Comparison of ENCODE assay signal across 1 cellular context in the genomic region with DNA sequence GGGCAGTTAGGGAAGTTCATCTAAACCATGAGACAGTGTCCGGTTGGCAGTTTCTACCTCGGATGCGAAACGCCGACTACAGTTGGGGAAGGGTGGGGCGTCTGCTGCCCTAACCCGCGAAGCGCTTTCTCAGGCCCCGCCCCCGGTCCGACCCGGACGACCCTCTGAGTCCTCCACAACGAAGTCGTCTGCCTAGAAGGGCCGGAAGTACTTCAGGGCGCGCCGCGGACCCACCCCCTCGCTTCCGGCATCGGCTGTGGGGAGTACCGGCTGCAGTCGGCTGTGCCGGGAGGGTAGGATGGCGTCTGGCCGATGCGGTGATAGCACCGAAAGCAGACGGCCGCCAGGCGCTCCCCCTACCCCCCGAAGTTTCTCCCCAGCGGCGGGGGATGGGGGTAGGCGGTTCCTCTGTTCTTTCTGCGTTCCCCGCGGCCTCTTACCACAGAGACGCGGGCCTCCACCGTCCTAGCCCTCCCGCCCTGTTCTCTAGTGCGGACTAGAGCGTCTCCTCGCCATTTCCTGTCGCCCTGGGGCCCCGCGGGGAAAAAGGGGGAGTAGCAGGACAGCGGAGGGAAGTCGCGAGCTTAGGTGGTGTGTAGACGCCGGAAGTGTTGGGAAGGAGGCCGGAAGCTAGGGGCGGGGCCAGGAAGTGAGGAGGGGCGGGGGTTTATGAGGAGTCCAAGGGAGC.
TF ChIP-seq lines count a peak whose summit lies in the region.

A gene (plus strand): TSS at position 241 of the 688 bp plus-strand sequence. CDS start 719 bp downstream, outside the sequence.

TF ChIP-seq in HEK293, 187 proteins besides CTCF, POLR2A, EP300 and RAD21 (continued from another document and continues in another):
- TF ChIP-seq, protein P1, sequence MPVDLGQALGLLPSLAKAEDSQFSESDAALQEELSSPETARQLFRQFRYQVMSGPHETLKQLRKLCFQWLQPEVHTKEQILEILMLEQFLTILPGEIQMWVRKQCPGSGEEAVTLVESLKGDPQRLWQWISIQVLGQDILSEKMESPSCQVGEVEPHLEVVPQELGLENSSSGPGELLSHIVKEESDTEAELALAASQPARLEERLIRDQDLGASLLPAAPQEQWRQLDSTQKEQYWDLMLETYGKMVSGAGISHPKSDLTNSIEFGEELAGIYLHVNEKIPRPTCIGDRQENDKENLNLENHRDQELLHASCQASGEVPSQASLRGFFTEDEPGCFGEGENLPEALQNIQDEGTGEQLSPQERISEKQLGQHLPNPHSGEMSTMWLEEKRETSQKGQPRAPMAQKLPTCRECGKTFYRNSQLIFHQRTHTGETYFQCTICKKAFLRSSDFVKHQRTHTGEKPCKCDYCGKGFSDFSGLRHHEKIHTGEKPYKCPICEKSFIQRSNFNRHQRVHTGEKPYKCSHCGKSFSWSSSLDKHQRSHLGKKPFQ (tag by site-specific recombination; IDR thresholded peaks at IDR 0.05): peak; percentile 54; the same call in 1 of the 2 replicates
- no peak for TF ChIP-seq ZBTB48 (tag by site-specific recombination; IDR thresholded peaks at IDR 0.05)
- TF ChIP-seq MZF1 (tag by site-specific recombination; IDR thresholded peaks at IDR 0.05; ENCODE audit: borderline replicate concordance): peak; percentile 67; the same call in 1 of the 2 replicates
- no peak for TF ChIP-seq ZNF621 (tag by site-specific recombination; IDR thresholded peaks at IDR 0.05)
- TF ChIP-seq, protein P2, sequence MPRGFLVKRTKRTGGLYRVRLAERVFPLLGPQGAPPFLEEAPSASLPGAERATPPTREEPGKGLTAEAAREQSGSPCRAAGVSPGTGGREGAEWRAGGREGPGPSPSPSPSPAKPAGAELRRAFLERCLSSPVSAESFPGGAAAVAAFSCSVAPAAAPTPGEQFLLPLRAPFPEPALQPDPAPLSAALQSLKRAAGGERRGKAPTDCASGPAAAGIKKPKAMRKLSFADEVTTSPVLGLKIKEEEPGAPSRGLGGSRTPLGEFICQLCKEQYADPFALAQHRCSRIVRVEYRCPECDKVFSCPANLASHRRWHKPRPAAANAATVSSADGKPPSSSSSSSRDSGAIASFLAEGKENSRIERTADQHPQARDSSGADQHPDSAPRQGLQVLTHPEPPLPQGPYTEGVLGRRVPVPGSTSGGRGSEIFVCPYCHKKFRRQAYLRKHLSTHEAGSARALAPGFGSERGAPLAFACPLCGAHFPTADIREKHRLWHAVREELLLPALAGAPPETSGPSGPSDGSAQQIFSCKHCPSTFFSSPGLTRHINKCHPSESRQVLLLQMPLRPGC (tag by site-specific recombination; IDR thresholded peaks at IDR 0.05): peak; percentile 82
- TF ChIP-seq, protein P3, sequence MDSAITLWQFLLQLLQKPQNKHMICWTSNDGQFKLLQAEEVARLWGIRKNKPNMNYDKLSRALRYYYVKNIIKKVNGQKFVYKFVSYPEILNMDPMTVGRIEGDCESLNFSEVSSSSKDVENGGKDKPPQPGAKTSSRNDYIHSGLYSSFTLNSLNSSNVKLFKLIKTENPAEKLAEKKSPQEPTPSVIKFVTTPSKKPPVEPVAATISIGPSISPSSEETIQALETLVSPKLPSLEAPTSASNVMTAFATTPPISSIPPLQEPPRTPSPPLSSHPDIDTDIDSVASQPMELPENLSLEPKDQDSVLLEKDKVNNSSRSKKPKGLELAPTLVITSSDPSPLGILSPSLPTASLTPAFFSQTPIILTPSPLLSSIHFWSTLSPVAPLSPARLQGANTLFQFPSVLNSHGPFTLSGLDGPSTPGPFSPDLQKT (IDR thresholded peaks at IDR 0.05; ENCODE audit: borderline replicate concordance, low read depth, low read length): peak; percentile 91
- TF ChIP-seq ZNF76 (tag by site-specific recombination; IDR thresholded peaks at IDR 0.05; ENCODE audit: borderline replicate concordance, low read depth): peak; percentile 83; the same call in 1 of the 2 replicates
- no peak for TF ChIP-seq BCL11A (tag by site-specific recombination; IDR thresholded peaks at IDR 0.05; ENCODE audit: low read depth)
- TF ChIP-seq HOXD13 (CRISPR knock-in tag; IDR thresholded peaks at IDR 0.05; ENCODE audit: borderline replicate concordance): no peak
- TF ChIP-seq, protein P4, sequence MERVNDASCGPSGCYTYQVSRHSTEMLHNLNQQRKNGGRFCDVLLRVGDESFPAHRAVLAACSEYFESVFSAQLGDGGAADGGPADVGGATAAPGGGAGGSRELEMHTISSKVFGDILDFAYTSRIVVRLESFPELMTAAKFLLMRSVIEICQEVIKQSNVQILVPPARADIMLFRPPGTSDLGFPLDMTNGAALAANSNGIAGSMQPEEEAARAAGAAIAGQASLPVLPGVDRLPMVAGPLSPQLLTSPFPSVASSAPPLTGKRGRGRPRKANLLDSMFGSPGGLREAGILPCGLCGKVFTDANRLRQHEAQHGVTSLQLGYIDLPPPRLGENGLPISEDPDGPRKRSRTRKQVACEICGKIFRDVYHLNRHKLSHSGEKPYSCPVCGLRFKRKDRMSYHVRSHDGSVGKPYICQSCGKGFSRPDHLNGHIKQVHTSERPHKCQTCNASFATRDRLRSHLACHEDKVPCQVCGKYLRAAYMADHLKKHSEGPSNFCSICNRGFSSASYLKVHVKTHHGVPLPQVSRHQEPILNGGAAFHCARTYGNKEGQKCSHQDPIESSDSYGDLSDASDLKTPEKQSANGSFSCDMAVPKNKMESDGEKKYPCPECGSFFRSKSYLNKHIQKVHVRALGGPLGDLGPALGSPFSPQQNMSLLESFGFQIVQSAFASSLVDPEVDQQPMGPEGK (tag by site-specific recombination; IDR thresholded peaks at IDR 0.05): peak; percentile 86
- TF ChIP-seq, protein P5, sequence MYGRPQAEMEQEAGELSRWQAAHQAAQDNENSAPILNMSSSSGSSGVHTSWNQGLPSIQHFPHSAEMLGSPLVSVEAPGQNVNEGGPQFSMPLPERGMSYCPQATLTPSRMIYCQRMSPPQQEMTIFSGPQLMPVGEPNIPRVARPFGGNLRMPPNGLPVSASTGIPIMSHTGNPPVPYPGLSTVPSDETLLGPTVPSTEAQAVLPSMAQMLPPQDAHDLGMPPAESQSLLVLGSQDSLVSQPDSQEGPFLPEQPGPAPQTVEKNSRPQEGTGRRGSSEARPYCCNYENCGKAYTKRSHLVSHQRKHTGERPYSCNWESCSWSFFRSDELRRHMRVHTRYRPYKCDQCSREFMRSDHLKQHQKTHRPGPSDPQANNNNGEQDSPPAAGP (tag by site-specific recombination; IDR thresholded peaks at IDR 0.05): peak; percentile 89
- TF ChIP-seq ZNF155 (tag by site-specific recombination; IDR thresholded peaks at IDR 0.05): no peak
- peak; percentile 93 for TF ChIP-seq ZFP37 (tag by site-specific recombination; IDR thresholded peaks at IDR 0.05)
- no peak for TF ChIP-seq ZNF560 (tag by site-specific recombination; IDR thresholded peaks at IDR 0.05; ENCODE audit: borderline replicate concordance)
- TF ChIP-seq GLI2 (tag by site-specific recombination; IDR thresholded peaks at IDR 0.05; ENCODE audit: borderline replicate concordance, low read depth): no peak
- TF ChIP-seq ZNF248 (tag by site-specific recombination; IDR thresholded peaks at IDR 0.05): no peak
- TF ChIP-seq, protein P6, sequence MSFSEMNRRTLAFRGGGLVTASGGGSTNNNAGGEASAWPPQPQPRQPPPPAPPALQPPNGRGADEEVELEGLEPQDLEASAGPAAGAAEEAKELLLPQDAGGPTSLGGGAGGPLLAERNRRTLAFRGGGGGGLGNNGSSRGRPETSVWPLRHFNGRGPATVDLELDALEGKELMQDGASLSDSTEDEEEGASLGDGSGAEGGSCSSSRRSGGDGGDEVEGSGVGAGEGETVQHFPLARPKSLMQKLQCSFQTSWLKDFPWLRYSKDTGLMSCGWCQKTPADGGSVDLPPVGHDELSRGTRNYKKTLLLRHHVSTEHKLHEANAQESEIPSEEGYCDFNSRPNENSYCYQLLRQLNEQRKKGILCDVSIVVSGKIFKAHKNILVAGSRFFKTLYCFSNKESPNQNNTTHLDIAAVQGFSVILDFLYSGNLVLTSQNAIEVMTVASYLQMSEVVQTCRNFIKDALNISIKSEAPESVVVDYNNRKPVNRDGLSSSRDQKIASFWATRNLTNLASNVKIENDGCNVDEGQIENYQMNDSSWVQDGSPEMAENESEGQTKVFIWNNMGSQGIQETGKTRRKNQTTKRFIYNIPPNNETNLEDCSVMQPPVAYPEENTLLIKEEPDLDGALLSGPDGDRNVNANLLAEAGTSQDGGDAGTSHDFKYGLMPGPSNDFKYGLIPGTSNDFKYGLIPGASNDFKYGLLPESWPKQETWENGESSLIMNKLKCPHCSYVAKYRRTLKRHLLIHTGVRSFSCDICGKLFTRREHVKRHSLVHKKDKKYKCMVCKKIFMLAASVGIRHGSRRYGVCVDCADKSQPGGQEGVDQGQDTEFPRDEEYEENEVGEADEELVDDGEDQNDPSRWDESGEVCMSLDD (tag by site-specific recombination; IDR thresholded peaks at IDR 0.05): peak; percentile 92; the same call in 1 of the 2 replicates
- TF ChIP-seq, protein P7, sequence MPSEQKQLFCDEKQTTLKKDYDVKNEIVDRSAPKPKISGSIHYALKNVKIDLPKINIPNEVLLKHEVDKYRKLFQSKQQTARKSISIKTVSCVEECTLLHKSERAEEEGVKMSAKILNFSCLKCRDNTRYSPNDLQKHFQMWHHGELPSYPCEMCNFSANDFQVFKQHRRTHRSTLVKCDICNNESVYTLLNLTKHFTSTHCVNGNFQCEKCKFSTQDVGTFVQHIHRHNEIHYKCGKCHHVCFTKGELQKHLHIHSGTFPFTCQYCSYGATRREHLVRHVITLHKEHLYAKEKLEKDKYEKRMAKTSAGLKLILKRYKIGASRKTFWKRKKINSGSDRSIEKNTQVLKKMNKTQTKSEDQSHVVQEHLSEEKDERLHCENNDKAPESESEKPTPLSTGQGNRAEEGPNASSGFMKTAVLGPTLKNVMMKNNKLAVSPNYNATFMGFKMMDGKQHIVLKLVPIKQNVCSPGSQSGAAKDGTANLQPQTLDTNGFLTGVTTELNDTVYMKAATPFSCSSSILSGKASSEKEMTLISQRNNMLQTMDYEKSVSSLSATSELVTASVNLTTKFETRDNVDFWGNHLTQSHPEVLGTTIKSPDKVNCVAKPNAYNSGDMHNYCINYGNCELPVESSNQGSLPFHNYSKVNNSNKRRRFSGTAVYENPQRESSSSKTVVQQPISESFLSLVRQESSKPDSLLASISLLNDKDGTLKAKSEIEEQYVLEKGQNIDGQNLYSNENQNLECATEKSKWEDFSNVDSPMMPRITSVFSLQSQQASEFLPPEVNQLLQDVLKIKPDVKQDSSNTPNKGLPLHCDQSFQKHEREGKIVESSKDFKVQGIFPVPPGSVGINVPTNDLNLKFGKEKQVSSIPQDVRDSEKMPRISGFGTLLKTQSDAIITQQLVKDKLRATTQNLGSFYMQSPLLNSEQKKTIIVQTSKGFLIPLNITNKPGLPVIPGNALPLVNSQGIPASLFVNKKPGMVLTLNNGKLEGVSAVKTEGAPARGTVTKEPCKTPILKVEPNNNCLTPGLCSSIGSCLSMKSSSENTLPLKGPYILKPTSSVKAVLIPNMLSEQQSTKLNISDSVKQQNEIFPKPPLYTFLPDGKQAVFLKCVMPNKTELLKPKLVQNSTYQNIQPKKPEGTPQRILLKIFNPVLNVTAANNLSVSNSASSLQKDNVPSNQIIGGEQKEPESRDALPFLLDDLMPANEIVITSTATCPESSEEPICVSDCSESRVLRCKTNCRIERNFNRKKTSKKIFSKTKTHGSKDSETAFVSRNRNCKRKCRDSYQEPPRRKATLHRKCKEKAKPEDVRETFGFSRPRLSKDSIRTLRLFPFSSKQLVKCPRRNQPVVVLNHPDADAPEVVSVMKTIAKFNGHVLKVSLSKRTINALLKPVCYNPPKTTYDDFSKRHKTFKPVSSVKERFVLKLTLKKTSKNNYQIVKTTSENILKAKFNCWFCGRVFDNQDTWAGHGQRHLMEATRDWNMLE (tag by site-specific recombination; conservative IDR thresholded peaks at IDR 0.05; ENCODE audit: low read depth): peak; percentile 94
- no peak for TF ChIP-seq ZNF473 (tag by site-specific recombination; IDR thresholded peaks at IDR 0.05)
- peak; percentile 98 for TF ChIP-seq ZNF324 (tag by site-specific recombination; IDR thresholded peaks at IDR 0.05)
- no peak for TF ChIP-seq BCL11B (tag by site-specific recombination; IDR thresholded peaks at IDR 0.05; ENCODE audit: low read depth)
- TF ChIP-seq, protein P8, sequence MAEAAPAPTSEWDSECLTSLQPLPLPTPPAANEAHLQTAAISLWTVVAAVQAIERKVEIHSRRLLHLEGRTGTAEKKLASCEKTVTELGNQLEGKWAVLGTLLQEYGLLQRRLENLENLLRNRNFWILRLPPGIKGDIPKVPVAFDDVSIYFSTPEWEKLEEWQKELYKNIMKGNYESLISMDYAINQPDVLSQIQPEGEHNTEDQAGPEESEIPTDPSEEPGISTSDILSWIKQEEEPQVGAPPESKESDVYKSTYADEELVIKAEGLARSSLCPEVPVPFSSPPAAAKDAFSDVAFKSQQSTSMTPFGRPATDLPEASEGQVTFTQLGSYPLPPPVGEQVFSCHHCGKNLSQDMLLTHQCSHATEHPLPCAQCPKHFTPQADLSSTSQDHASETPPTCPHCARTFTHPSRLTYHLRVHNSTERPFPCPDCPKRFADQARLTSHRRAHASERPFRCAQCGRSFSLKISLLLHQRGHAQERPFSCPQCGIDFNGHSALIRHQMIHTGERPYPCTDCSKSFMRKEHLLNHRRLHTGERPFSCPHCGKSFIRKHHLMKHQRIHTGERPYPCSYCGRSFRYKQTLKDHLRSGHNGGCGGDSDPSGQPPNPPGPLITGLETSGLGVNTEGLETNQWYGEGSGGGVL (tag by site-specific recombination; IDR thresholded peaks at IDR 0.05): peak; percentile 67
- no peak for TF ChIP-seq TCF7L2 (IDR thresholded peaks at IDR 0.05; ENCODE audit: borderline replicate concordance, low read depth, low read length)
- peak; percentile 76; the same call in 1 of the 2 replicates for TF ChIP-seq ZSCAN30 (tag by site-specific recombination; IDR thresholded peaks at IDR 0.05)
- TF ChIP-seq ZNF585B (tag by site-specific recombination; IDR thresholded peaks at IDR 0.05): no peak
- peak; percentile 99 for TF ChIP-seq ZNF341 (tag by site-specific recombination; IDR thresholded peaks at IDR 0.05; ENCODE audit: low read depth)
- TF ChIP-seq KLF7 (tag by site-specific recombination; IDR thresholded peaks at IDR 0.05; ENCODE audit: borderline replicate concordance): peak; percentile 77
- TF ChIP-seq REPIN1 (tag by site-specific recombination; IDR thresholded peaks at IDR 0.05; ENCODE audit: low read depth): 0 out of 2 replicates have a peak, but pooled peaks have one; percentile 16
- TF ChIP-seq ZNF121 (tag by site-specific recombination; IDR thresholded peaks at IDR 0.05): no peak
- TF ChIP-seq ZBTB20 (tag by site-specific recombination; IDR thresholded peaks at IDR 0.05): peak; percentile 74; the same call in 1 of the 2 replicates
- TF ChIP-seq, protein P9, sequence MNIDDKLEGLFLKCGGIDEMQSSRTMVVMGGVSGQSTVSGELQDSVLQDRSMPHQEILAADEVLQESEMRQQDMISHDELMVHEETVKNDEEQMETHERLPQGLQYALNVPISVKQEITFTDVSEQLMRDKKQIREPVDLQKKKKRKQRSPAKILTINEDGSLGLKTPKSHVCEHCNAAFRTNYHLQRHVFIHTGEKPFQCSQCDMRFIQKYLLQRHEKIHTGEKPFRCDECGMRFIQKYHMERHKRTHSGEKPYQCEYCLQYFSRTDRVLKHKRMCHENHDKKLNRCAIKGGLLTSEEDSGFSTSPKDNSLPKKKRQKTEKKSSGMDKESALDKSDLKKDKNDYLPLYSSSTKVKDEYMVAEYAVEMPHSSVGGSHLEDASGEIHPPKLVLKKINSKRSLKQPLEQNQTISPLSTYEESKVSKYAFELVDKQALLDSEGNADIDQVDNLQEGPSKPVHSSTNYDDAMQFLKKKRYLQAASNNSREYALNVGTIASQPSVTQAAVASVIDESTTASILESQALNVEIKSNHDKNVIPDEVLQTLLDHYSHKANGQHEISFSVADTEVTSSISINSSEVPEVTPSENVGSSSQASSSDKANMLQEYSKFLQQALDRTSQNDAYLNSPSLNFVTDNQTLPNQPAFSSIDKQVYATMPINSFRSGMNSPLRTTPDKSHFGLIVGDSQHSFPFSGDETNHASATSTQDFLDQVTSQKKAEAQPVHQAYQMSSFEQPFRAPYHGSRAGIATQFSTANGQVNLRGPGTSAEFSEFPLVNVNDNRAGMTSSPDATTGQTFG (tag by site-specific recombination; IDR thresholded peaks at IDR 0.05; ENCODE audit: borderline replicate concordance): peak; percentile 82; the same call in 1 of the 2 replicates
- TF ChIP-seq ZNF214 (tag by site-specific recombination; IDR thresholded peaks at IDR 0.05; ENCODE audit: borderline replicate concordance): no peak
